Comparison of ENCODE assay signal across 8 cellular contexts in the genomic region with DNA sequence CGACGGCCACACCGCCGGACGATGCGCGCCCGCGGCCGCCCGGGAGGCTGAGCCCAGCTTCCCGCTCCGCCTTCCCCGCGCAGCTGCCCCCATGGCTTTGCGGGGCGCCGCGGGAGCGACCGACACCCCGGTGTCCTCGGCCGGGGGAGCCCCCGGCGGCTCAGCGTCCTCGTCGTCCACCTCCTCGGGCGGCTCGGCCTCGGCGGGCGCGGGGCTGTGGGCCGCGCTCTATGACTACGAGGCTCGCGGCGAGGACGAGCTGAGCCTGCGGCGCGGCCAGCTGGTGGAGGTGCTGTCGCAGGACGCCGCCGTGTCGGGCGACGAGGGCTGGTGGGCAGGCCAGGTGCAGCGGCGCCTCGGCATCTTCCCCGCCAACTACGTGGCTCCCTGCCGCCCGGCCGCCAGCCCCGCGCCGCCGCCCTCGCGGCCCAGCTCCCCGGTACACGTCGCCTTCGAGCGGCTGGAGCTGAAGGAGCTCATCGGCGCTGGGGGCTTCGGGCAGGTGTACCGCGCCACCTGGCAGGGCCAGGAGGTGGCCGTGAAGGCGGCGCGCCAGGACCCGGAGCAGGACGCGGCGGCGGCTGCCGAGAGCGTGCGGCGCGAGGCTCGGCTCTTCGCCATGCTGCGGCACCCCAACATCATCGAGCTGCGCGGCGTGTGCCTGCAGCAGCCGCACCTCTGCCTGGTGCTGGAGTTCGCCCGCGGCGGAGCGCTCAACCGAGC. TPM values are rescaled to one million over a fixed set of nuclear protein-coding genes. Genes with fewer than 3 reads are reported as not detected.
A peak's percentile ranks its signal among the peaks of the same experiment; 100 is the strongest.
DNase-seq lines count a peak whose midpoint lies in the region; ATAC-seq and TF ChIP-seq lines count a peak whose summit lies in the region.

No MANE protein-coding gene starts in this region.

- no TSS peak for BruUV-seq in Panc1 (replicated peaks; lab: Mats Ljungman, UMichigan)

- no peak for DNase-seq in Panc1 (ENCODE audit: low read depth, low spot score)
- DNase-seq in astrocyte of the cerebellum (ENCODE audit: low read depth) = no peak
- DNase-seq in iPS-NIHi7 (ENCODE audit: extremely low spot score) = peak; percentile 27
- peak; percentile 30 to 33 for DNase-seq in stimulated activated CD4-positive, alpha-beta T cell treated with anti-CD3 and anti-CD28 coated beads, Interleukin-2, amount 100 ng/mL, for 24 hours
- DNase-seq in NCI-H187 (lab: John Stamatoyannopoulos, UW) = no peak

- H3K27ac ChIP-seq in 22Rv1 (peak overlapping the region; percentile 53), Panc1 (ENCODE audit: low read length) (no peak overlapping the region)

- H3K27me3 ChIP-seq in Panc1 (ENCODE audit: control insufficient read depth, insufficient read depth, low read length) = peaks cover 7% of the 10 kb centered on the region

- intact Hi-C loops in Panc1 (cut with micrococcal nuclease; ENCODE audit: unreplicated experiment) = no loop called here

- H3K9me3 ChIP-seq in Panc1 (ENCODE audit: control insufficient read depth, insufficient read depth, low read depth, low read length) = no peaks in the 10 kb centered on the region

- in situ Hi-C loops in Panc1 (cut with HindIII; ENCODE audit: low pct_unique_long_range_greater_than_20kb, low sequenced_read_pairs) = no loop called here
- in situ Hi-C loops in astrocyte of the cerebellum (cut with HindIII; ENCODE audit: low sequenced_read_pairs) = no loop called here

- POLR2A ChIA-PET in Panc1 (lab: Charles Lee) = no interaction called here

- H3K36me3 ChIP-seq in Panc1 (ENCODE audit: control insufficient read depth, insufficient read depth, low read length) = peaks cover 4% of the 10 kb centered on the region; the same call in 1 of the 2 replicates

- TF ChIP-seq CTCF in 22Rv1 (IDR thresholded peaks at IDR 0.05) = peak; percentile 13; the same call in 1 of the 2 replicates
- TF ChIP-seq CTCF in Panc1 (IDR thresholded peaks at IDR 0.05) = no peak
- TF ChIP-seq CTCF in astrocyte of the cerebellum (IDR thresholded peaks at IDR 0.05; ENCODE audit: low read depth, low read length, missing control alignments) = no peak

- peaks cover 3% of the 10 kb centered on the region for H3K4me1 ChIP-seq in Panc1 (ENCODE audit: control insufficient read depth, insufficient read depth, low read length)

- CTCF ChIA-PET in Panc1 (lab: Charles Lee) = no interaction called here

- peak overlapping the region; percentile 49 to 55 for H3K4me3 ChIP-seq in Panc1 (ENCODE audit: low read depth in 2 of 2, low read length in 2 of 2)
- H3K4me3 ChIP-seq in astrocyte of the cerebellum (ENCODE audit: low read depth, low read length) = peak overlapping the region; percentile 48

- ATAC-seq in GM18498 (IDR thresholded peaks at IDR 0.05; ENCODE audit: unreplicated experiment) (peak; percentile 26), HG02938 (IDR thresholded peaks at IDR 0.05; ENCODE audit: unreplicated experiment) (peak; percentile 16), Panc1 (peak; percentile 62)

RNA-seq across cellular contexts. Expression of a gene that starts 0.6 kb away (rescaled TPM):
- total RNA-seq in Panc1 (2021; ENCODE audit: unreplicated experiment) = 3.1 TPM
- polyA plus RNA-seq in Panc1 (2012; ENCODE audit: insufficient read length) = 0.82 TPM

RNA-seq across cellular contexts. Expression of a gene that starts 32.6 kb away (rescaled TPM):
- 2.6 TPM for total RNA-seq in Panc1 (2021; ENCODE audit: unreplicated experiment)
- 0.65 TPM for polyA plus RNA-seq in Panc1 (2012; ENCODE audit: insufficient read length)

Comparison
In these comparisons a context has a peak if more than half of its experiments do, and no peak if none do; other contexts are left out.
1. DNase-seq: peak in iPS-NIHi7 (single experiment) and stimulated activated CD4-positive, alpha-beta T cell treated with anti-CD3 and anti-CD28 coated beads, Interleukin-2, amount 100 ng/mL, for 24 hours (2 of 2); none in Panc1 (single experiment), astrocyte of the cerebellum (single experiment) and NCI-H187 (0 of 2).
2. Peak in every context shown above with its lines, with median percentiles within 50 percentile points of each other: ATAC-seq.